Comparison of ENCODE assay signal across 1 cellular context in genomic region chr6:159789377-159790148, GRCh38.
TF ChIP-seq lines count a peak whose summit lies in the region.

TSS of gene TCP1 (minus strand) at chr6:159789602. CDS start at chr6:159789468, 134 bp downstream.

TF ChIP-seq in HEK293, 187 proteins besides CTCF, POLR2A, EP300 and RAD21 (continued from another document and continues in another):
- TF ChIP-seq INSM2 (tag by site-specific recombination; IDR thresholded peaks at IDR 0.05) = no peak; the same call in 1 of the 2 replicates
- TF ChIP-seq ZNF174 (tag by site-specific recombination; IDR thresholded peaks at IDR 0.05) = no peak
- TF ChIP-seq ZNF548 (tag by site-specific recombination; IDR thresholded peaks at IDR 0.05) = no peak
- no peak for TF ChIP-seq PRDM2 (tag by site-specific recombination; IDR thresholded peaks at IDR 0.05; ENCODE audit: borderline replicate concordance)
- no peak for TF ChIP-seq ZIC2 (tag by site-specific recombination; IDR thresholded peaks at IDR 0.05)
- no peak for TF ChIP-seq PRDM10 (tag by site-specific recombination; IDR thresholded peaks at IDR 0.05)
- no peak for TF ChIP-seq ZSCAN18 (tag by site-specific recombination; IDR thresholded peaks at IDR 0.05)
- TF ChIP-seq GLI4 (tag by site-specific recombination; IDR thresholded peaks at IDR 0.05) = 0 out of 2 replicates have a peak, but pooled peaks have one; percentile 66
- TF ChIP-seq ZNF626 (tag by site-specific recombination; IDR thresholded peaks at IDR 0.05) = no peak
- TF ChIP-seq ZNF19 (tag by site-specific recombination; IDR thresholded peaks at IDR 0.05; ENCODE audit: low read depth) = no peak
- no peak for TF ChIP-seq ZSCAN23 (tag by site-specific recombination; IDR thresholded peaks at IDR 0.05)
- no peak for TF ChIP-seq ZNF677 (tag by site-specific recombination; IDR thresholded peaks at IDR 0.05)
- peak; percentile 46; the same call in 1 of the 2 replicates for TF ChIP-seq ZNF239 (tag by site-specific recombination; IDR thresholded peaks at IDR 0.05)
- no peak for TF ChIP-seq MYNN (tag by site-specific recombination; IDR thresholded peaks at IDR 0.05; ENCODE audit: borderline replicate concordance)
- TF ChIP-seq ZNF701 (tag by site-specific recombination; IDR thresholded peaks at IDR 0.05) = no peak
- no peak for TF ChIP-seq ZNF211 (tag by site-specific recombination; IDR thresholded peaks at IDR 0.05; ENCODE audit: low read depth)
- TF ChIP-seq ZNF140 (tag by site-specific recombination; IDR thresholded peaks at IDR 0.05) = no peak
- no peak for TF ChIP-seq AEBP2 (tag by site-specific recombination; IDR thresholded peaks at IDR 0.05; ENCODE audit: borderline replicate concordance)
- TF ChIP-seq ZNF639 (tag by site-specific recombination; IDR thresholded peaks at IDR 0.05) = peak; percentile 22; the same call in 1 of the 2 replicates
- no peak for TF ChIP-seq ZNF560 (tag by site-specific recombination; IDR thresholded peaks at IDR 0.05; ENCODE audit: borderline replicate concordance)
- TF ChIP-seq ZBTB10 (tag by site-specific recombination; IDR thresholded peaks at IDR 0.05) = no peak; the same call in 1 of the 2 replicates
- no peak for TF ChIP-seq ZNF664 (tag by site-specific recombination; IDR thresholded peaks at IDR 0.05)
- peak; percentile 52; the same call in 1 of the 2 replicates for TF ChIP-seq REPIN1 (tag by site-specific recombination; IDR thresholded peaks at IDR 0.05; ENCODE audit: low read depth)
- peak; percentile 62 for TF ChIP-seq ZNF394 (tag by site-specific recombination; IDR thresholded peaks at IDR 0.05; ENCODE audit: borderline replicate concordance)
- peak; percentile 80 for TF ChIP-seq KLF9 (tag by site-specific recombination; IDR thresholded peaks at IDR 0.05; ENCODE audit: low read depth)
- no peak for TF ChIP-seq ZNF280D (tag by site-specific recombination; IDR thresholded peaks at IDR 0.05)
- no peak for TF ChIP-seq ZNF658 (tag by site-specific recombination; IDR thresholded peaks at IDR 0.05)
- TF ChIP-seq KLF1 (tag by site-specific recombination; IDR thresholded peaks at IDR 0.05) = peak; percentile 11; the same call in 1 of the 2 replicates
- no peak for TF ChIP-seq ZNF341 (tag by site-specific recombination; IDR thresholded peaks at IDR 0.05; ENCODE audit: low read depth)
- TF ChIP-seq ZNF2 (tag by site-specific recombination; IDR thresholded peaks at IDR 0.05) = peak; percentile 26; the same call in 1 of the 2 replicates
